10 cellular contexts compared by ENCODE assay signal in the genomic region with DNA sequence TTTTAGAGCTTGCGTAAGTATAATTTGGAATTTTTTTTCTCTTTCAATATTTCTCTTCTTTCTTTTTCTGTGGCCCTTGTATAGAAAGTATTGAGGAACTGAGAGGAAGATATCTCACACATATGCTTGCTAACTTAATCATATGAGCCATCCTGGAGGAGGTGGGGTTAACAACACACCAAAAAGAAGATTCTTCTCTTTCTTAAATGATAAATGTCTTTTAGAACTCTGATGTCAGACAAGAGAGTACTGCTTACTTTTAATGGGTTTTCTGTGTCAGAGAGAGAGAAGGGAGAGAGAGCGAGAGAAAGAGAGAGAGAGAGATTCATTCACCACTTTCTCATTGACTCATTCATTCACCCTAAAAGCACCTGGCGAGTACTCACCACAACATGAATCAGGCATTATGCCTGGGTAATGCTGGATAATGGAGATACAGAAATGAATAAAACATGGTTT.
DNase-seq lines count a peak whose midpoint lies in the region; ATAC-seq and TF ChIP-seq lines count a peak whose summit lies in the region.
"Had no signal": no experiment of that assay in that cellular context is flagged by ENCODE, and none has a peak within 500 bp of the region (broad histone marks: within the 10 kb centered on the region; RNA-seq: fewer than 3 reads in every experiment).

No MANE protein-coding gene starts in this region.

- CTCF ChIA-PET in MCF 10A (lab: Yijun Ruan, JAX): interaction anchor here (0.8 to 2.2 kb wide), 9 partner anchors 8 to 153 kb away, joined by 3 to 19 read pairs (median 3); no protein-coding TSS in a partner anchor

- H3K4me1 ChIP-seq in breast epithelium: peaks cover 6 to 9% of the 10 kb centered on the region in 2 donors
- peaks cover 0 to 50% (median 17%) of the 10 kb centered on the region in 9 donors for H3K4me1 ChIP-seq in heart right ventricle
- H3K4me1 ChIP-seq: testis had no signal

- TF ChIP-seq POLR2A in breast epithelium (IDR thresholded peaks at IDR 0.05): no peak

- H3K27ac Mint-ChIP-seq in MCF 10A (ENCODE audit: low read depth, unreplicated experiment): peak overlapping the region; percentile 24
- peak overlapping the region; percentile 71 for H3K27ac Mint-ChIP-seq in T-helper 2 cell treated with Interferon-gamma antibody and Interleukin-4, amounts not matched to agents 5 μg/mL and 100 μg/mL, for 36 hours

- 92 to 93% methylated on average over 3 of the region's 3 CpGs for WGBS in heart right ventricle, 2 donors

- intact Hi-C loops in MCF 10A (cut with micrococcal nuclease) (no loop called here), breast epithelium (cut with DNase I; ENCODE audit: low total_unique reads) (no loop called here), heart right ventricle (cut with DNase I) (loop anchor here in 1 of 10 donors (5.0 kb wide), 1 partner anchor 44 kb away; no protein-coding TSS in a partner anchor)

- H3K36me3 Mint-ChIP-seq in MCF 10A (ENCODE audit: insufficient read depth, unreplicated experiment): no peaks in the 10 kb centered on the region
- H3K36me3 Mint-ChIP-seq in T-helper 2 cell treated with Interferon-gamma antibody and Interleukin-4, amounts not matched to agents 5 μg/mL and 100 μg/mL, for 36 hours (ENCODE audit: low read depth): no peaks in the 10 kb centered on the region

- H3K27ac ChIP-seq in breast epithelium (peak overlapping the region in 1 of 2 donors; percentile 71), heart right ventricle (no peak overlapping the region)
- H3K27ac ChIP-seq: cardiac muscle cell, testis had no signal

- BruUV-seq in MCF 10A (replicated peaks; lab: Mats Ljungman, UMichigan): no TSS peak

- peaks cover 18% of the 10 kb centered on the region for H3K4me1 Mint-ChIP-seq in MCF 10A (ENCODE audit: insufficient read depth, unreplicated experiment)
- peaks cover 47% of the 10 kb centered on the region for H3K4me1 Mint-ChIP-seq in T-helper 2 cell treated with Interferon-gamma antibody and Interleukin-4, amounts not matched to agents 5 μg/mL and 100 μg/mL, for 36 hours (ENCODE audit: low read depth)

- H3K4me3 Mint-ChIP-seq in MCF 10A (ENCODE audit: unreplicated experiment): no peak overlapping the region
- H3K4me3 Mint-ChIP-seq in T-helper 2 cell treated with Interferon-gamma antibody and Interleukin-4, amounts not matched to agents 5 μg/mL and 100 μg/mL, for 36 hours: peak overlapping the region; percentile 53

- H3K9me3 ChIP-seq in breast epithelium (no peaks in the 10 kb centered on the region), heart right ventricle (no peaks in the 10 kb centered on the region)
- H3K9me3 ChIP-seq: testis had no signal

- H3K4me3 ChIP-seq in breast epithelium: no peak overlapping the region
- H3K4me3 ChIP-seq in heart right ventricle: no peak overlapping the region
- H3K4me3 ChIP-seq: cardiac muscle cell, testis had no signal

- no peaks in the 10 kb centered on the region for H3K27me3 Mint-ChIP-seq in MCF 10A (ENCODE audit: insufficient read depth, unreplicated experiment)
- H3K27me3 Mint-ChIP-seq in T-helper 2 cell treated with Interferon-gamma antibody and Interleukin-4, amounts not matched to agents 5 μg/mL and 100 μg/mL, for 36 hours (ENCODE audit: low read depth): peaks cover 26% of the 10 kb centered on the region

- H3K36me3 ChIP-seq in breast epithelium: no peaks in the 10 kb centered on the region
- H3K36me3 ChIP-seq in heart right ventricle: no peaks in the 10 kb centered on the region
- H3K36me3 ChIP-seq: cardiac muscle cell had no signal

- ATAC-seq in HG02970 (IDR thresholded peaks at IDR 0.05; ENCODE audit: low FRiP score, unreplicated experiment) (peak; percentile 49), heart right ventricle (no peak)

- TF ChIP-seq CTCF in MCF 10A (IDR thresholded peaks at IDR 0.05; ENCODE audit: unreplicated experiment): no peak
- no peak for TF ChIP-seq CTCF in breast epithelium (IDR thresholded peaks at IDR 0.05)
- no peak for TF ChIP-seq CTCF in heart right ventricle (IDR thresholded peaks at IDR 0.05)

- no peaks in the 10 kb centered on the region for H3K9me3 Mint-ChIP-seq in MCF 10A (ENCODE audit: unreplicated experiment)
- no peaks in the 10 kb centered on the region for H3K9me3 Mint-ChIP-seq in T-helper 2 cell treated with Interferon-gamma antibody and Interleukin-4, amounts not matched to agents 5 μg/mL and 100 μg/mL, for 36 hours

- H3K27me3 ChIP-seq in breast epithelium (no peaks in the 10 kb centered on the region), heart right ventricle (no peaks in the 10 kb centered on the region)
- H3K27me3 ChIP-seq: testis had no signal

- POLR2A ChIA-PET in MCF 10A (lab: Yijun Ruan, JAX): interaction anchor here (1.3 to 3.5 kb wide), 6 partner anchors 9 to 163 kb away, joined by 3 to 29 read pairs (median 6); no protein-coding TSS in a partner anchor

- DNase-seq in MCF 10A (ENCODE audit: unreplicated experiment): no peak
- DNase-seq in breast epithelium (ENCODE audit: low spot score in 2 of 2): no peak
- DNase-seq in T-helper 2 cell treated with Interferon-gamma antibody and Interleukin-4, amounts not matched to agents 5 μg/mL and 100 μg/mL, for 36 hours (ENCODE audit: low spot score): peak; percentile 63
- peak; percentile 15 for DNase-seq in superior temporal gyrus (ENCODE audit: extremely low spot score)
- no peak for DNase-seq in NCI-H1092 treated with DMSO at 0.1 percent for 48 hours (lab: John Stamatoyannopoulos, UW)
- DNase-seq in heart right ventricle: no peak
- no peak for DNase-seq in NCI-H510A treated with DMSO at 0.1 percent for 48 hours (lab: John Stamatoyannopoulos, UW)
- DNase-seq: testis had no signal

Comparison
In these comparisons a context has a peak if more than half of its experiments do, and no peak if none do; other contexts are left out.
1. DNase-seq: peak in T-helper 2 cell treated with Interferon-gamma antibody and Interleukin-4, amounts not matched to agents 5 μg/mL and 100 μg/mL, for 36 hours (single experiment) and superior temporal gyrus (single experiment); none in MCF 10A (single experiment), breast epithelium (0 of 2), NCI-H1092 treated with DMSO at 0.1 percent for 48 hours (single experiment), heart right ventricle (0 of 2) and NCI-H510A treated with DMSO at 0.1 percent for 48 hours (single experiment).